Comparison of ENCODE assay signal across 2 cellular contexts in genomic region chr5:107364443-107365096, GRCh38.
TF ChIP-seq lines count a peak whose summit lies in the region.

No MANE protein-coding gene starts in this region.

TF ChIP-seq in A549, 52 proteins besides CTCF, POLR2A, EP300 and RAD21 (continued from another document):
- TF ChIP-seq PHF8 (IDR thresholded peaks at IDR 0.05; ENCODE audit: borderline replicate concordance, low read depth) = no peak
- TF ChIP-seq HDAC2 (IDR thresholded peaks at IDR 0.05) = no peak
- no peak for TF ChIP-seq ZC3H11A (IDR thresholded peaks at IDR 0.05)
- TF ChIP-seq JUN (IDR thresholded peaks at IDR 0.05) = no peak
- no peak for TF ChIP-seq CBX2 (IDR thresholded peaks at IDR 0.05; ENCODE audit: borderline replicate concordance, low read depth)
- no peak for TF ChIP-seq RNF2 (IDR thresholded peaks at IDR 0.05; ENCODE audit: borderline replicate concordance, low read depth)
- TF ChIP-seq, protein P1, sequence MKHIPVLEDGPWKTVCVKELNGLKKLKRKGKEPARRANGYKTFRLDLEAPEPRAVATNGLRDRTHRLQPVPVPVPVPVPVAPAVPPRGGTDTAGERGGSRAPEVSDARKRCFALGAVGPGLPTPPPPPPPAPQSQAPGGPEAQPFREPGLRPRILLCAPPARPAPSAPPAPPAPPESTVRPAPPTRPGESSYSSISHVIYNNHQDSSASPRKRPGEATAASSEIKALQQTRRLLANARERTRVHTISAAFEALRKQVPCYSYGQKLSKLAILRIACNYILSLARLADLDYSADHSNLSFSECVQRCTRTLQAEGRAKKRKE (CRISPR knock-in tag; IDR thresholded peaks at IDR 0.05; ENCODE audit: low read depth) = no peak
- no peak for TF ChIP-seq FOSL2 (IDR thresholded peaks at IDR 0.05)
- no peak for TF ChIP-seq FOSL2 (CRISPR knock-in tag; IDR thresholded peaks at IDR 0.05)
- TF ChIP-seq MAZ (IDR thresholded peaks at IDR 0.05; ENCODE audit: borderline replicate concordance, low read depth, low read length) = no peak

TF ChIP-seq in SK-N-SH, 30 proteins besides CTCF, POLR2A, EP300 and RAD21 (continued from another document):
- TF ChIP-seq, protein P2, sequence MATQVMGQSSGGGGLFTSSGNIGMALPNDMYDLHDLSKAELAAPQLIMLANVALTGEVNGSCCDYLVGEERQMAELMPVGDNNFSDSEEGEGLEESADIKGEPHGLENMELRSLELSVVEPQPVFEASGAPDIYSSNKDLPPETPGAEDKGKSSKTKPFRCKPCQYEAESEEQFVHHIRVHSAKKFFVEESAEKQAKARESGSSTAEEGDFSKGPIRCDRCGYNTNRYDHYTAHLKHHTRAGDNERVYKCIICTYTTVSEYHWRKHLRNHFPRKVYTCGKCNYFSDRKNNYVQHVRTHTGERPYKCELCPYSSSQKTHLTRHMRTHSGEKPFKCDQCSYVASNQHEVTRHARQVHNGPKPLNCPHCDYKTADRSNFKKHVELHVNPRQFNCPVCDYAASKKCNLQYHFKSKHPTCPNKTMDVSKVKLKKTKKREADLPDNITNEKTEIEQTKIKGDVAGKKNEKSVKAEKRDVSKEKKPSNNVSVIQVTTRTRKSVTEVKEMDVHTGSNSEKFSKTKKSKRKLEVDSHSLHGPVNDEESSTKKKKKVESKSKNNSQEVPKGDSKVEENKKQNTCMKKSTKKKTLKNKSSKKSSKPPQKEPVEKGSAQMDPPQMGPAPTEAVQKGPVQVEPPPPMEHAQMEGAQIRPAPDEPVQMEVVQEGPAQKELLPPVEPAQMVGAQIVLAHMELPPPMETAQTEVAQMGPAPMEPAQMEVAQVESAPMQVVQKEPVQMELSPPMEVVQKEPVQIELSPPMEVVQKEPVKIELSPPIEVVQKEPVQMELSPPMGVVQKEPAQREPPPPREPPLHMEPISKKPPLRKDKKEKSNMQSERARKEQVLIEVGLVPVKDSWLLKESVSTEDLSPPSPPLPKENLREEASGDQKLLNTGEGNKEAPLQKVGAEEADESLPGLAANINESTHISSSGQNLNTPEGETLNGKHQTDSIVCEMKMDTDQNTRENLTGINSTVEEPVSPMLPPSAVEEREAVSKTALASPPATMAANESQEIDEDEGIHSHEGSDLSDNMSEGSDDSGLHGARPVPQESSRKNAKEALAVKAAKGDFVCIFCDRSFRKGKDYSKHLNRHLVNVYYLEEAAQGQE (IDR thresholded peaks at IDR 0.05; ENCODE audit: low read depth, low read length) = no peak
